Comparison of ENCODE assay signal across 1 cellular context in the genomic region with DNA sequence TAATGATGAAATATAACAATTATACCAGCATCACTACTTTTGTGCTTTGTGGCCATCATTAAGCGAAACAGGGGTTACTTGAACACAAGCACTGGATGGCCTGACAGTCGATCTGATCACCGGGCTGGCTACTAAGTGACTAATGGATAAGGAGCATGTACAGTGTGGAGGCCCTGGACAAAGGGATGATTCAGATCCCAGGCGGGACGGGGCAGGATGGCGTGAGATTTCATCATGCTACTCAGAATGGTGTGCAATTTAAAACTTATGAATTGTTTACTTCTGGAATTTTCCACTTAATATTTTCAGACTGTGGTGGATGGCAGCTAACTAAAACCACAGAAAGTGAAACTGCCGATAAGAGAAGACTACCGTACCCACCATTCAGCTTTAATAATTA.
TF ChIP-seq lines count a peak whose summit lies in the region.

No MANE protein-coding gene starts in this region.

TF ChIP-seq in IMR-90, 13 proteins besides CTCF, POLR2A, EP300 and RAD21:
- TF ChIP-seq MAFK (IDR thresholded peaks at IDR 0.05; ENCODE audit: low read depth, low read length) (no peak), RFX5 (IDR thresholded peaks at IDR 0.05; ENCODE audit: low read depth, low read length) (no peak), SMC3 (IDR thresholded peaks at IDR 0.05; ENCODE audit: low read depth, low read length) (no peak), NFE2L2 (IDR thresholded peaks at IDR 0.05; ENCODE audit: low read depth, low read length) (no peak), MXI1 (IDR thresholded peaks at IDR 0.05; ENCODE audit: borderline replicate concordance, low read depth, low read length) (peak; percentile 39; the same call in 1 of the 2 replicates), MAZ (IDR thresholded peaks at IDR 0.05; ENCODE audit: borderline replicate concordance, low read depth, low read length) (no peak), RCOR1 (IDR thresholded peaks at IDR 0.05; ENCODE audit: insufficient replicate concordance, low read length) (no peak), BHLHE40 (IDR thresholded peaks at IDR 0.05; ENCODE audit: low read depth, low read length) (peak; percentile 59), CHD1 (IDR thresholded peaks at IDR 0.05; ENCODE audit: low read depth, low read length) (no peak), FOS (IDR thresholded peaks at IDR 0.05; ENCODE audit: low read depth, low read length) (0 out of 2 replicates have a peak, but pooled peaks have one; percentile 60), CEBPB (IDR thresholded peaks at IDR 0.05; ENCODE audit: low read depth, low read length) (peak; percentile 94)
- TF ChIP-seq, protein P1, sequence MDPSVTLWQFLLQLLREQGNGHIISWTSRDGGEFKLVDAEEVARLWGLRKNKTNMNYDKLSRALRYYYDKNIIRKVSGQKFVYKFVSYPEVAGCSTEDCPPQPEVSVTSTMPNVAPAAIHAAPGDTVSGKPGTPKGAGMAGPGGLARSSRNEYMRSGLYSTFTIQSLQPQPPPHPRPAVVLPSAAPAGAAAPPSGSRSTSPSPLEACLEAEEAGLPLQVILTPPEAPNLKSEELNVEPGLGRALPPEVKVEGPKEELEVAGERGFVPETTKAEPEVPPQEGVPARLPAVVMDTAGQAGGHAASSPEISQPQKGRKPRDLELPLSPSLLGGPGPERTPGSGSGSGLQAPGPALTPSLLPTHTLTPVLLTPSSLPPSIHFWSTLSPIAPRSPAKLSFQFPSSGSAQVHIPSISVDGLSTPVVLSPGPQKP (IDR thresholded peaks at IDR 0.05; ENCODE audit: borderline replicate concordance, low read depth, low read length): no peak
- TF ChIP-seq, protein P2, sequence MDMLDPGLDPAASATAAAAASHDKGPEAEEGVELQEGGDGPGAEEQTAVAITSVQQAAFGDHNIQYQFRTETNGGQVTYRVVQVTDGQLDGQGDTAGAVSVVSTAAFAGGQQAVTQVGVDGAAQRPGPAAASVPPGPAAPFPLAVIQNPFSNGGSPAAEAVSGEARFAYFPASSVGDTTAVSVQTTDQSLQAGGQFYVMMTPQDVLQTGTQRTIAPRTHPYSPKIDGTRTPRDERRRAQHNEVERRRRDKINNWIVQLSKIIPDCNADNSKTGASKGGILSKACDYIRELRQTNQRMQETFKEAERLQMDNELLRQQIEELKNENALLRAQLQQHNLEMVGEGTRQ (IDR thresholded peaks at IDR 0.05; ENCODE audit: low read depth, low read length): no peak
